ENCODE assay signal across 15 cellular contexts in genomic region chr7:158702196-158702595, GRCh38. TPM values are rescaled to one million over a fixed set of nuclear protein-coding genes. Genes with fewer than 3 reads are reported as not detected.
DNase-seq lines count a peak whose midpoint lies in the region; ATAC-seq, FAIRE-seq and TF ChIP-seq lines count a peak whose summit lies in the region.
"Had no signal": no experiment of that assay in that cellular context is flagged by ENCODE, and none has a peak within 500 bp of the region (broad histone marks: within the 10 kb centered on the region; RNA-seq: fewer than 3 reads in every experiment).

No MANE protein-coding gene starts in this region.

- H2AFZ ChIP-seq in astrocyte (ENCODE audit: low read depth, low read length) (no peak overlapping the region), neuron (ENCODE audit: low read depth, low read length) (no peak overlapping the region)

- H3K4me1 ChIP-seq in astrocyte (ENCODE audit: insufficient read depth, low read length) (peaks cover 7% of the 10 kb centered on the region), neuron (ENCODE audit: insufficient read depth, low read length) (peaks cover 30% of the 10 kb centered on the region)

- no peak for TF ChIP-seq POLR2A in NB4 (IDR thresholded peaks at IDR 0.05; ENCODE audit: extremely low read depth, insufficient read length)

- no peak for ATAC-seq in activated CD8-positive, alpha-beta memory T cell treated with anti-CD3 and anti-CD28 coated beads, Interleukin-2, amount 10 ng/mL, durations not matched to agents 7 days and 5 days
- no peak for ATAC-seq in GM21786 (IDR thresholded peaks at IDR 0.05; ENCODE audit: unreplicated experiment)
- no peak for ATAC-seq in HG03520 (IDR thresholded peaks at IDR 0.05; ENCODE audit: unreplicated experiment)
- no peak for ATAC-seq in GM19395 (IDR thresholded peaks at IDR 0.05; ENCODE audit: unreplicated experiment)
- ATAC-seq: mucosa of descending colon had no signal

- no peak for FAIRE-seq in astrocyte (lab: Jason Lieb, UNC)

- peaks cover 70% of the 10 kb centered on the region for H3K79me2 ChIP-seq in astrocyte (ENCODE audit: insufficient read depth, low read length)

- H3K4me3 ChIP-seq in NB4 (ENCODE audit: low read depth, low read length): peak overlapping the region; percentile 65
- H3K4me3 ChIP-seq in astrocyte (ENCODE audit: insufficient read depth, low read depth, low read length): peak overlapping the region; percentile 14
- H3K4me3 ChIP-seq in neuron (ENCODE audit: low read length): peak overlapping the region; percentile 59
- H3K4me3 ChIP-seq: mucosa of descending colon had no signal

- H3K36me3 Mint-ChIP-seq in activated CD8-positive, alpha-beta memory T cell treated with anti-CD3 and anti-CD28 coated beads, Interleukin-2, amount 10 ng/mL, durations not matched to agents 7 days and 5 days: peaks cover 60% of the 10 kb centered on the region
- H3K36me3 Mint-ChIP-seq in astrocyte (ENCODE audit: low read depth, unreplicated experiment): no peaks in the 10 kb centered on the region

- H3K27me3 Mint-ChIP-seq in activated CD8-positive, alpha-beta memory T cell treated with anti-CD3 and anti-CD28 coated beads, Interleukin-2, amount 10 ng/mL, durations not matched to agents 7 days and 5 days: no peaks in the 10 kb centered on the region
- no peaks in the 10 kb centered on the region for H3K27me3 Mint-ChIP-seq in astrocyte (ENCODE audit: low read depth, unreplicated experiment)

- H3K27ac ChIP-seq in astrocyte (ENCODE audit: low read depth, low read length): no peak overlapping the region

- peaks cover 8% of the 10 kb centered on the region for H3K36me3 ChIP-seq in astrocyte (ENCODE audit: insufficient read depth, low read length)
- H3K36me3 ChIP-seq in neuron (ENCODE audit: insufficient read depth, low read length): peaks cover 33% of the 10 kb centered on the region

- no peak overlapping the region for H3K9ac ChIP-seq in astrocyte (ENCODE audit: low read length)

- H4K20me1 ChIP-seq in astrocyte (ENCODE audit: insufficient read depth, low read length): no peaks in the 10 kb centered on the region

- H3K27me3 ChIP-seq in astrocyte (ENCODE audit: insufficient read depth, low read length): no peaks in the 10 kb centered on the region
- no peaks in the 10 kb centered on the region for H3K27me3 ChIP-seq in neuron (ENCODE audit: insufficient read depth, low read length)

- peak overlapping the region; percentile 93 for H3K4me2 ChIP-seq in astrocyte (ENCODE audit: low read length)

- H3K4me1 Mint-ChIP-seq in activated CD8-positive, alpha-beta memory T cell treated with anti-CD3 and anti-CD28 coated beads, Interleukin-2, amount 10 ng/mL, durations not matched to agents 7 days and 5 days: peaks cover 64% of the 10 kb centered on the region
- H3K4me1 Mint-ChIP-seq in astrocyte (ENCODE audit: low read depth, unreplicated experiment): peaks cover 2% of the 10 kb centered on the region

- H3K4me3 Mint-ChIP-seq in activated CD8-positive, alpha-beta memory T cell treated with anti-CD3 and anti-CD28 coated beads, Interleukin-2, amount 10 ng/mL, durations not matched to agents 7 days and 5 days: peak overlapping the region; percentile 81
- H3K4me3 Mint-ChIP-seq in astrocyte (ENCODE audit: unreplicated experiment): no peak overlapping the region

- H3K27ac Mint-ChIP-seq in activated CD8-positive, alpha-beta memory T cell treated with anti-CD3 and anti-CD28 coated beads, Interleukin-2, amount 10 ng/mL, durations not matched to agents 7 days and 5 days: no peak overlapping the region
- no peak overlapping the region for H3K27ac Mint-ChIP-seq in astrocyte (ENCODE audit: unreplicated experiment)

- TF ChIP-seq CTCF in NB4 (IDR thresholded peaks at IDR 0.05; ENCODE audit: low read depth, low read length) (no peak), astrocyte (IDR thresholded peaks at IDR 0.05; ENCODE audit: insufficient read depth, low read depth, low read length) (no peak)

- CTCF ChIA-PET in activated CD8-positive, alpha-beta memory T cell treated with anti-CD3 and anti-CD28 coated beads, Interleukin-2, amount 10 ng/mL, durations not matched to agents 7 days and 5 days (lab: Charles Lee): no interaction called here

- no peaks in the 10 kb centered on the region for H3K9me3 ChIP-seq in astrocyte (ENCODE audit: insufficient read depth, low read depth, low read length)
- peaks cover 8% of the 10 kb centered on the region for H3K9me3 ChIP-seq in neuron (ENCODE audit: low read length)
- H3K9me3 ChIP-seq: mucosa of descending colon had no signal

- DNase-seq in activated CD8-positive, alpha-beta memory T cell treated with anti-CD3 and anti-CD28 coated beads, Interleukin-2, amount 10 ng/mL, durations not matched to agents 7 days and 5 days: no peak
- DNase-seq in activated CD8-positive, alpha-beta memory T cell treated with anti-CD3 and anti-CD28 coated beads for 24 hours: no peak
- DNase-seq in NB4 (ENCODE audit: low read depth) (no peak), astrocyte (ENCODE audit: low read depth) (no peak)
- DNase-seq: effector CD4-positive, alpha-beta T cell; foreskin melanocyte; IMR-90; kidney glomerular epithelial cell; mucosa of descending colon; NCI-H146; stimulated activated CD4-positive, alpha-beta T cell treated with anti-CD3 and anti-CD28 coated beads, Interleukin-2, amount 100 ng/mL, for 24 hours had no signal

- no peaks in the 10 kb centered on the region for H3K9me3 Mint-ChIP-seq in activated CD8-positive, alpha-beta memory T cell treated with anti-CD3 and anti-CD28 coated beads, Interleukin-2, amount 10 ng/mL, durations not matched to agents 7 days and 5 days (ENCODE audit: low read depth)
- no peaks in the 10 kb centered on the region for H3K9me3 Mint-ChIP-seq in astrocyte (ENCODE audit: unreplicated experiment)

RNA-seq across cellular contexts. Expression of gene NCAPG2, which starts 2.4 kb away (rescaled TPM):
- total RNA-seq in activated CD8-positive, alpha-beta memory T cell treated with anti-CD3 and anti-CD28 coated beads, Interleukin-2, amount 10 ng/mL, durations not matched to agents 7 days and 5 days: 100 to 1,000 TPM; 146 to 182 TPM
- total RNA-seq in astrocyte: 8.7 and 9.6 TPM in 2 replicates

Comparison
In these comparisons a context has a peak if more than half of its experiments do, and no peak if none do; other contexts are left out.
1. H3K4me3 ChIP-seq: peak in every context shown above with its lines; median percentile 65 in NB4; 59 in neuron; 14 in astrocyte.
2. RNA of gene NCAPG2, which starts 2.4 kb away (total RNA-seq): 146 to 182 TPM in activated CD8-positive, alpha-beta memory T cell treated with anti-CD3 and anti-CD28 coated beads, Interleukin-2, amount 10 ng/mL, durations not matched to agents 7 days and 5 days; 8.7 to 9.6 TPM in astrocyte; every median in the first group is over 10 times any median in the second.